Comparison of ENCODE assay signal across 8 cellular contexts in genomic region chr17:68600123-68600880, GRCh38. TPM values are rescaled to one million over a fixed set of nuclear protein-coding genes. Genes with fewer than 3 reads are reported as not detected.
DNase-seq lines count a peak whose midpoint lies in the region; ATAC-seq, FAIRE-seq and TF ChIP-seq lines count a peak whose summit lies in the region.

No MANE protein-coding gene starts in this region.

- H3K9me3 ChIP-seq in osteoblast (ENCODE audit: low read depth, low read length), result no peaks in the 10 kb centered on the region

- H3K79me2 ChIP-seq in GM23338 (replicated peaks; ENCODE audit: insufficient read depth) (no peaks in the 10 kb centered on the region; the same call in 1 of the 2 replicates), osteoblast (ENCODE audit: insufficient read depth, low read length) (peaks cover 10% of the 10 kb centered on the region)

- FAIRE-seq in H54 (lab: Jason Lieb, UNC), result no peak

- H3K36me3 Mint-ChIP-seq in GM23338 (ENCODE audit: low read depth), result no peaks in the 10 kb centered on the region
- H3K36me3 Mint-ChIP-seq in activated CD8-positive, alpha-beta T cell treated with anti-CD3 and anti-CD28 coated beads, Interleukin-2, amount 10 ng/mL, durations not matched to agents 7 days and 5 days (ENCODE audit: low read depth), result no peaks in the 10 kb centered on the region

- TF ChIP-seq CTCF in GM23338 (conservative IDR thresholded peaks at IDR 0.05; ENCODE audit: low read depth in 2 of 2), result peak; percentile 50 to 73
- TF ChIP-seq CTCF in foreskin keratinocyte (conservative IDR thresholded peaks at IDR 0.05), result peak; percentile 64
- no peak for TF ChIP-seq CTCF in osteoblast (IDR thresholded peaks at IDR 0.05; ENCODE audit: extremely low read depth, low read depth, low read length)

- POLR2A ChIA-PET in activated CD8-positive, alpha-beta T cell treated with anti-CD3 and anti-CD28 coated beads, Interleukin-2, amount 10 ng/mL, durations not matched to agents 7 days and 5 days (lab: Charles Lee), result no interaction called here

- H3K27ac ChIP-seq in GM23338 (ENCODE audit: low read depth) (no peak overlapping the region), foreskin keratinocyte (no peak overlapping the region), osteoblast (ENCODE audit: low read depth, low read length) (peak overlapping the region; percentile 71)

- no peaks in the 10 kb centered on the region; the same call in 2 of the 3 replicates for H3K9me3 Mint-ChIP-seq in GM23338
- H3K9me3 Mint-ChIP-seq in activated CD8-positive, alpha-beta T cell treated with anti-CD3 and anti-CD28 coated beads, Interleukin-2, amount 10 ng/mL, durations not matched to agents 7 days and 5 days (ENCODE audit: insufficient read depth), result no peaks in the 10 kb centered on the region

- H3K4me3 ChIP-seq in GM23338, result peak overlapping the region; percentile 81
- peak overlapping the region; percentile 79 for H3K4me3 ChIP-seq in osteoblast (ENCODE audit: insufficient read depth, low read length)

- peaks cover 27% of the 10 kb centered on the region for H3K27me3 Mint-ChIP-seq in GM23338 (ENCODE audit: insufficient read depth, low read depth, poor library complexity)
- peaks cover 63% of the 10 kb centered on the region for H3K27me3 Mint-ChIP-seq in activated CD8-positive, alpha-beta T cell treated with anti-CD3 and anti-CD28 coated beads, Interleukin-2, amount 10 ng/mL, durations not matched to agents 7 days and 5 days (ENCODE audit: low read depth)

- peaks cover 38% of the 10 kb centered on the region for H3K4me1 ChIP-seq in GM23338 (ENCODE audit: insufficient read depth)
- H3K4me1 ChIP-seq in foreskin keratinocyte, result peaks cover 5% of the 10 kb centered on the region
- H3K4me1 ChIP-seq in osteoblast (ENCODE audit: insufficient read depth, low read length), result peaks cover 38% of the 10 kb centered on the region

- H3K27me3 ChIP-seq in GM23338 (ENCODE audit: insufficient read depth) (peaks cover 42% of the 10 kb centered on the region), foreskin keratinocyte (peaks cover 47% of the 10 kb centered on the region), osteoblast (ENCODE audit: insufficient read depth, low read length) (no peaks in the 10 kb centered on the region)

- peaks cover 11% of the 10 kb centered on the region; the same call in 1 of the 2 replicates for H3K9me2 ChIP-seq in GM23338 (ENCODE audit: insufficient read depth)

- H3K36me3 ChIP-seq in GM23338 (ENCODE audit: insufficient read depth) (no peaks in the 10 kb centered on the region), osteoblast (ENCODE audit: insufficient read depth, low read length) (peaks cover 5% of the 10 kb centered on the region)

- H3K4me1 Mint-ChIP-seq in GM23338, result peaks cover 25% of the 10 kb centered on the region
- peaks cover 18% of the 10 kb centered on the region for H3K4me1 Mint-ChIP-seq in activated CD8-positive, alpha-beta T cell treated with anti-CD3 and anti-CD28 coated beads, Interleukin-2, amount 10 ng/mL, durations not matched to agents 7 days and 5 days (ENCODE audit: low read depth)

- peak; percentile 84 for DNase-seq in GM23338 (ENCODE audit: low spot score)
- no peak for DNase-seq in activated CD8-positive, alpha-beta T cell treated with anti-CD3 and anti-CD28 coated beads, Interleukin-2, amount 10 ng/mL, durations not matched to agents 7 days and 5 days
- DNase-seq in foreskin keratinocyte, result no peak
- DNase-seq in osteoblast (ENCODE audit: insufficient read length, low spot score, missing footprints), result peak; percentile 87
- no peak for DNase-seq in AML-193 (lab: John Stamatoyannopoulos, UW)
- DNase-seq in H54 (ENCODE audit: insufficient read length, low spot score), result no peak
- no peak for DNase-seq in stimulated activated CD4-positive, alpha-beta T cell treated with anti-CD3 and anti-CD28 coated beads, Interleukin-4, amount 100 ng/mL, for 1 hour
- no peak for DNase-seq in mucosa of gallbladder (ENCODE audit: low spot score)

- ATAC-seq in GM23338 (peak; percentile 85), foreskin keratinocyte (peak; percentile 66)
- peak; percentile 65 for ATAC-seq in activated CD8-positive, alpha-beta T cell treated with anti-CD3 and anti-CD28 coated beads, Interleukin-2, amount 10 ng/mL, durations not matched to agents 7 days and 5 days

- H3K27ac Mint-ChIP-seq in GM23338, result no peak overlapping the region
- H3K27ac Mint-ChIP-seq in activated CD8-positive, alpha-beta T cell treated with anti-CD3 and anti-CD28 coated beads, Interleukin-2, amount 10 ng/mL, durations not matched to agents 7 days and 5 days, result no peak overlapping the region

- TF ChIP-seq POLR2A in H54 (IDR thresholded peaks at IDR 0.05; ENCODE audit: low read depth, low read length), result no peak

- H2AFZ ChIP-seq in GM23338 (peak overlapping the region; percentile 97), osteoblast (ENCODE audit: low read length) (peak overlapping the region; percentile 74)

- H3K4me2 ChIP-seq in GM23338, result peak overlapping the region; percentile 95
- peak overlapping the region; percentile 86 for H3K4me2 ChIP-seq in osteoblast (ENCODE audit: insufficient read depth, low read length)

- H3K4me3 Mint-ChIP-seq in GM23338, result peak overlapping the region; percentile 75
- H3K4me3 Mint-ChIP-seq in activated CD8-positive, alpha-beta T cell treated with anti-CD3 and anti-CD28 coated beads, Interleukin-2, amount 10 ng/mL, durations not matched to agents 7 days and 5 days, result peak overlapping the region; percentile 39

- H3F3A ChIP-seq in GM23338 (replicated peaks; ENCODE audit: low read depth), result 0 out of 2 replicates have a peak, but pooled peaks cover 2% of the 10 kb centered on the region

- no peaks in the 10 kb centered on the region for H4K20me1 ChIP-seq in GM23338 (replicated peaks; ENCODE audit: insufficient read depth)
- H4K20me1 ChIP-seq in osteoblast (ENCODE audit: insufficient read depth, low read length), result no peaks in the 10 kb centered on the region

- CTCF ChIA-PET in activated CD8-positive, alpha-beta T cell treated with anti-CD3 and anti-CD28 coated beads, Interleukin-2, amount 10 ng/mL, durations not matched to agents 7 days and 5 days (lab: Charles Lee), result interaction anchor here (1.2 kb wide), 1 partner anchor 67 kb away, joined by 3 read pairs; no protein-coding TSS in a partner anchor

TF ChIP-seq in GM23338, 12 proteins besides CTCF, POLR2A, EP300 and RAD21:
- TF ChIP-seq POLR2AphosphoS5 (IDR thresholded peaks at IDR 0.05; ENCODE audit: low read depth) (0 out of 2 replicates have a peak, but pooled peaks have one; percentile 6), EZH2 (IDR thresholded peaks at IDR 0.05; ENCODE audit: low read depth, unreplicated experiment) (peak; percentile 23), NANOG (IDR thresholded peaks at IDR 0.05; ENCODE audit: borderline replicate concordance) (no peak), CREB1 (CRISPR knock-in tag; IDR thresholded peaks at IDR 0.05; ENCODE audit: low read depth) (no peak)

RNA-seq across cellular contexts. Expression of gene FAM20A, which starts 0.9 kb away (rescaled TPM):
- 1.4 and 1.6 TPM in 2 replicates for total RNA-seq in GM23338 (2014; rRNA removed; shearing (Covaris generic))
- polyA plus RNA-seq in GM23338 (2016; fragmentation: Nextera tagmentation; extraction: Ambion mirVana) (1.2 and 1.3 TPM in 2 replicates), foreskin keratinocyte (not detected in 2 replicates)
- not detected for total RNA-seq in activated CD8-positive, alpha-beta T cell treated with anti-CD3 and anti-CD28 coated beads, Interleukin-2, amount 10 ng/mL, durations not matched to agents 7 days and 5 days
- total RNA-seq in foreskin keratinocyte (not detected in 2 replicates), osteoblast (63.3 and 72.2 TPM in 2 replicates), mucosa of gallbladder (7.4 TPM)

Comparison
In these comparisons a context has a peak if more than half of its experiments do, and no peak if none do; other contexts are left out.
1. DNase-seq: peak in GM23338 (single experiment) and osteoblast (single experiment); none in activated CD8-positive, alpha-beta T cell treated with anti-CD3 and anti-CD28 coated beads, Interleukin-2, amount 10 ng/mL, durations not matched to agents 7 days and 5 days (single experiment), foreskin keratinocyte (0 of 2), AML-193 (0 of 2), H54 (single experiment), stimulated activated CD4-positive, alpha-beta T cell treated with anti-CD3 and anti-CD28 coated beads, Interleukin-4, amount 100 ng/mL, for 1 hour (single experiment) and mucosa of gallbladder (single experiment).
2. Peak in every context shown above with its lines, with median percentiles within 50 percentile points of each other: ATAC-seq.